In the genomic region with DNA sequence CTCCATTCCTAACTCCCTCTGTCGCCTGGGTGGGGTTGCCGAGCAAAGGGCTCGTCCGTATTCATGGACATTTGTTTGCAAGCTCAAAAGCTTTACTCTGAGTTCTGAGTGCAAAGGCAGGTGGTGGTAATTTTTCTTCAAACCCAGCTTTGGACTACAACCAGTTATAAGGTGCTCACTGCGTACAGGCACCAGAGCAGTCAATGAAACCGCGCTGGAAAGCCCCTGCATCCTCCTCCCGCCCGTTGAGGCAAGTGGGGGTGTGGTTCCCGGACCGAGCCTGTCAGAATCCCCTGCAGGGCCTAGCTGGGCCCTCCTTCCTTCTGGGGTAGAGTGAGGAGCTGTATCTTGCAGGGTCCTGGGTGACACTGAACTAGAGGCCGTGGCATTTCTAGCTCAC, we compare ENCODE assay signal across 8 cellular contexts. TPM values are rescaled to one million over a fixed set of nuclear protein-coding genes. Genes with fewer than 3 reads are reported as not detected.
DNase-seq lines count a peak whose midpoint lies in the region; ATAC-seq and TF ChIP-seq lines count a peak whose summit lies in the region.

No MANE protein-coding gene starts in this region.

- H3K27me3 ChIP-seq in MG63 (no peaks in the 10 kb centered on the region), gastroesophageal sphincter (no peaks in the 10 kb centered on the region)

- peak; percentile 42 for ATAC-seq in GM19351 (IDR thresholded peaks at IDR 0.05; ENCODE audit: unreplicated experiment)
- ATAC-seq in HG03175 (IDR thresholded peaks at IDR 0.05; ENCODE audit: unreplicated experiment): peak; percentile 38
- ATAC-seq in gastroesophageal sphincter: no peak

- H3K4me3 ChIP-seq in MG63 (no peak overlapping the region), gastroesophageal sphincter (no peak overlapping the region)

- 78% methylated on average over 7 of the region's 12 CpGs; no CpG with 5 or more reads in 1 of the 2 donors for WGBS in gastroesophageal sphincter (ENCODE audit: low coverage in 1 of 2), 2 donors

- no peak for TF ChIP-seq CTCF in gastroesophageal sphincter (IDR thresholded peaks at IDR 0.05)

- peak; percentile 51 for DNase-seq in activated T-cell treated with anti-CD3 and anti-CD28 coated beads, Interleukin-2, amount 50 U/mL, for 1 hour
- DNase-seq in stimulated activated CD4-positive, alpha-beta T cell treated with anti-CD3 and anti-CD28 coated beads, TNF-alpha, amount 100 ng/mL, for 1 hour (ENCODE audit: low read depth in 3 of 3, low spot score in 1 of 3): peak; percentile 28 to 48 (median 29)
- no peak for DNase-seq in MG63
- no peak for DNase-seq in NCI-H69 (lab: John Stamatoyannopoulos, UW)
- no peak for DNase-seq in NCI-H1417 (lab: John Stamatoyannopoulos, UW)

- TF ChIP-seq EP300 in gastroesophageal sphincter (IDR thresholded peaks at IDR 0.05): no peak

- H3K4me1 ChIP-seq in gastroesophageal sphincter: peaks cover 0 to 11% (median 7%) of the 10 kb centered on the region in 3 donors

- no peak overlapping the region for H3K27ac ChIP-seq in gastroesophageal sphincter

- TF ChIP-seq POLR2A in gastroesophageal sphincter (IDR thresholded peaks at IDR 0.05): no peak

- peaks cover 2% of the 10 kb centered on the region; the same call in 1 of the 2 replicates for H3K36me3 ChIP-seq in MG63
- H3K36me3 ChIP-seq in gastroesophageal sphincter: peaks cover 0 to 6% of the 10 kb centered on the region in 2 donors

- H3K9me3 ChIP-seq in MG63 (no peaks in the 10 kb centered on the region), gastroesophageal sphincter (no peaks in the 10 kb centered on the region)

RNA-seq across cellular contexts. Expression of a gene that starts 22.3 kb away (rescaled TPM):
- total RNA-seq in MG63 (2014; rRNA removed; shearing (Covaris generic); ENCODE audit: low replicate concordance): 0.03 TPM in 1 of 2 replicates, not detected in the other
- total RNA-seq in gastroesophageal sphincter: under 1 TPM; 0.12 to 0.62 (median 0.32) TPM

Comparison
In these comparisons a context has a peak if more than half of its experiments do, and no peak if none do; other contexts are left out.
1. DNase-seq: peak in activated T-cell treated with anti-CD3 and anti-CD28 coated beads, Interleukin-2, amount 50 U/mL, for 1 hour (single experiment) and stimulated activated CD4-positive, alpha-beta T cell treated with anti-CD3 and anti-CD28 coated beads, TNF-alpha, amount 100 ng/mL, for 1 hour (3 of 3); none in MG63 (single experiment), NCI-H69 (single experiment) and NCI-H1417 (0 of 3).